In genomic region chrX:129905787-129906580, GRCh38 we compare ENCODE assay signal across 8 cellular contexts.
DNase-seq lines count a peak whose midpoint lies in the region; ATAC-seq, FAIRE-seq and TF ChIP-seq lines count a peak whose summit lies in the region.

Gene UTP14A, plus strand, starts transcription at chrX:129906164. Its CDS starts 47 bp downstream, at chrX:129906211.

- peak; percentile 70 for FAIRE-seq in islet of Langerhans (lab: Jason Lieb, UNC)

- DNase-seq in AG09319 (ENCODE audit: extremely low read depth, low read depth) = peak; percentile 60
- peak; percentile 82 for DNase-seq in NCI-H446 treated with DMSO at 0.1 percent for 48 hours (lab: John Stamatoyannopoulos, UW)
- peak; percentile 95 for DNase-seq in cerebellar cortex (ENCODE audit: low spot score)
- DNase-seq in stimulated activated CD4-positive, alpha-beta T cell treated with anti-CD3 and anti-CD28 coated beads, Interleukin-12 subunit alpha, Interleukin-12 subunit beta, amount 100 ng/mL, for 4 hours = peak; percentile 68

- ATAC-seq in GM19035 (IDR thresholded peaks at IDR 0.05; ENCODE audit: unreplicated experiment) = peak; percentile 94
- peak; percentile 94 for ATAC-seq in HG03354 (IDR thresholded peaks at IDR 0.05; ENCODE audit: poor library complexity, severe bottlenecking, unreplicated experiment)
- ATAC-seq in activated CD4-positive, CD25-positive, alpha-beta regulatory T cell treated with anti-CD3 and anti-CD28 coated beads, Interleukin-2, amount 50 U/mL, for 24 hours = peak; percentile 96 to 98

- no peak for TF ChIP-seq CTCF in AG09319 (IDR thresholded peaks at IDR 0.05; ENCODE audit: low read depth, low read length)

Comparison
In these comparisons a context has a peak if more than half of its experiments do, and no peak if none do; other contexts are left out.
1. Peak in every context shown above with its lines: DNase-seq and ATAC-seq.